Comparison of ENCODE assay signal across 8 cellular contexts in the genomic region with DNA sequence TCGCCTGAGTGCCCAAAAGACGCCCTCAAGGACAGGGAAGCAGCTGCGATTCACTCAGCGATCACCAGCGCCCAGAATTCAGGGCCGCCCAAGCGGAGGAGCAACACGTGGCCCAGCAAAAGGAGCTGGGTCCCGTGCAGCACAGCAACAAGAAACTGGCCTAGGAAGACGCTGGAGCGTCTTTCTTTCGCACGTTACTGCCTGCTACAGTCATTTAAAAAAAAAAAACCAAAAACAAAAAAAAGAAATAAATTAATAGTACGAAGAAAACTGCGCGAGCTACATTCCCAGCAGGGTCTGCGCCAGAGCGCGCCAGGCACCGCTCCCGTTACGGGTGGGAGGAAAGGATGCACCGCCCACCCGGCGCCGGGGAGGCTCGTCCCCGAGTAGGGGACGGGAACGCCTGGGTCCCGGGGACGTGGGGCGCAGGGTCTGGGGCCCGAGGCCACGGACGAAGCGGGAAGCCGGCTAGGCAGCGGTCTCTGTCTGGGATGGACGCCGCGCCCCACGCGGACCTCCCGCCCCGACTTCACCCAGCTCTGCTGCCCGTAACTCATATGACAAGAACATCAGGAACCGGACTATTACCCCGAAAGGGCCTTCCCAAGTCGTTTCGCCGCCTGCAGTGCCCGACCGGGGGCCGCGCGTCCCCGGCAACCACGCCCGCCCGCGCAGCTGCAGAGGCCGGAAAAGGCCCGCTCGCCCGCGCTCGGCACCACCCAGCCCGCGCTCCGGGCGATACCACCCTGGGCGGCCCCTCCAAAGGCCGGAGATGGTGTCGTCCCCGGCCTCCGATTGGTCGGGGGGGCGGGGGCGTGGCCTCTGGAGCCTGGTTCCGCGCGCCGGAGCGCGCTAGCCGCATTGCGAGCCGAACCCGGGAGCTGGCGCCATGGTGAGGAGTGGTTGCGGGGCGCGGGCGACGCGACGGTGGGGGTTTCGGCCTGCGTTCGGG. TPM values are rescaled to one million over a fixed set of nuclear protein-coding genes. Genes with fewer than 3 reads are reported as not detected.
A peak's percentile ranks its signal among the peaks of the same experiment; 100 is the strongest.
DNase-seq lines count a peak whose midpoint lies in the region; ATAC-seq, FAIRE-seq and TF ChIP-seq lines count a peak whose summit lies in the region.

A gene with protein sequence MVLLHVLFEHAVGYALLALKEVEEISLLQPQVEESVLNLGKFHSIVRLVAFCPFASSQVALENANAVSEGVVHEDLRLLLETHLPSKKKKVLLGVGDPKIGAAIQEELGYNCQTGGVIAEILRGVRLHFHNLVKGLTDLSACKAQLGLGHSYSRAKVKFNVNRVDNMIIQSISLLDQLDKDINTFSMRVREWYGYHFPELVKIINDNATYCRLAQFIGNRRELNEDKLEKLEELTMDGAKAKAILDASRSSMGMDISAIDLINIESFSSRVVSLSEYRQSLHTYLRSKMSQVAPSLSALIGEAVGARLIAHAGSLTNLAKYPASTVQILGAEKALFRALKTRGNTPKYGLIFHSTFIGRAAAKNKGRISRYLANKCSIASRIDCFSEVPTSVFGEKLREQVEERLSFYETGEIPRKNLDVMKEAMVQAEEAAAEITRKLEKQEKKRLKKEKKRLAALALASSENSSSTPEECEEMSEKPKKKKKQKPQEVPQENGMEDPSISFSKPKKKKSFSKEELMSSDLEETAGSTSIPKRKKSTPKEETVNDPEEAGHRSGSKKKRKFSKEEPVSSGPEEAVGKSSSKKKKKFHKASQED (plus strand): TSS at position 861 of the 952 bp plus-strand sequence. CDS start 29 bp downstream, at position 890.

- H3K14ac ChIP-seq in H1 (ENCODE audit: insufficient read length), result no peak within 1 kb of the TSS

- peaks cover 50% of the 10 kb centered on the region for H3K4me1 Mint-ChIP-seq in activated CD8-positive, alpha-beta memory T cell treated with anti-CD3 and anti-CD28 coated beads, Interleukin-2, amount 10 ng/mL, durations not matched to agents 7 days and 5 days

- peak within 1 kb of the TSS; percentile 97 for H4K5ac ChIP-seq in H1 (ENCODE audit: insufficient read length, low read depth, low read length)

- H3K79me2 ChIP-seq in H1 (ENCODE audit: control insufficient read depth in 1 of 2, insufficient read depth in 2 of 2, low read length in 2 of 2), result peaks cover 21 to 41% of the 10 kb centered on the region in 2 experiments

- peak within 1 kb of the TSS; percentile 95 for H3K9ac ChIP-seq in NT2/D1 (ENCODE audit: insufficient read length, low read depth)
- H3K9ac ChIP-seq in H1 (replicated peaks in 1 of 4; ENCODE audit: extremely low read depth in 1 of 4, low read depth in 3 of 4, low read length in 3 of 4), result peak within 1 kb of the TSS; percentile 95 to 99 (median 98)

- no peak for TF ChIP-seq CTCF in H1 (IDR thresholded peaks at IDR 0.05; ENCODE audit: control extremely low read depth in 1 of 3, insufficient read depth in 1 of 3, low read depth in 1 of 3, low read length in 3 of 3)

- DNase-seq in COLO829 (ENCODE audit: low spot score) (peak; percentile 92), HTR-8/SVneo (ENCODE audit: insufficient read length, low spot score) (peak; percentile 87), NT2/D1 (ENCODE audit: low read depth, low spot score) (peak; percentile 86), H1 (ENCODE audit: low read depth in 1 of 2, low spot score in 2 of 2) (peak; percentile 62 to 97), mesenteric fat pad (ENCODE audit: low spot score) (peak; percentile 97)
- DNase-seq in activated CD8-positive, alpha-beta memory T cell treated with anti-CD3 and anti-CD28 coated beads, Interleukin-2, amount 10 ng/mL, durations not matched to agents 7 days and 5 days, result peak; percentile 94
- peak; percentile 89 for DNase-seq in stimulated activated CD8-positive, alpha-beta memory T cell treated with anti-CD3 and anti-CD28 coated beads, Interleukin-15, amount 100 ng/mL, for 1 hour (ENCODE audit: low read depth)

- H3K36me3 Mint-ChIP-seq in activated CD8-positive, alpha-beta memory T cell treated with anti-CD3 and anti-CD28 coated beads, Interleukin-2, amount 10 ng/mL, durations not matched to agents 7 days and 5 days, result peaks cover 41% of the 10 kb centered on the region

- peak within 1 kb of the TSS; percentile 98 for H3K4ac ChIP-seq in H1 (replicated peaks; ENCODE audit: insufficient read length, low read depth, low read length)

- H2BK5ac ChIP-seq in H1 (ENCODE audit: low read depth, low read length), result peak within 1 kb of the TSS; percentile 98

- POLR2A ChIA-PET in H1 (lab: Charles Lee; ENCODE audit: partially characterized antibody), result interaction anchor here (0.6 to 28.5 kb wide), 37 partner anchors 3 to 502 kb away, joined by 3 to 463 read pairs (median 4); a partner anchor contains a TSS

- H2BK20ac ChIP-seq in H1 (ENCODE audit: low read length), result no peak within 1 kb of the TSS

- 1% methylated on average over 73 of the region's 101 CpGs; no CpG with 5 or more reads in 1 of the 2 experiments for WGBS in H1 (ENCODE audit: extremely low coverage in 1 of 2, insufficient coverage in 1 of 2, insufficient read length in 1 of 2, insufficient replicate concordance in 2 of 2, low coverage in 1 of 2, low lambda C conversion rate in 2 of 2, missing lambda C conversion rate in 1 of 2), 2 experiments

- TF ChIP-seq RAD21 in H1 (IDR thresholded peaks at IDR 0.05 in 1 of 2, conservative IDR thresholded peaks at IDR 0.05 in 1 of 2; ENCODE audit: low read depth in 2 of 2, low read length in 2 of 2), result no peak

- H3K4me3 ChIP-seq in NT2/D1 (ENCODE audit: insufficient read length, low read depth), result peak within 1 kb of the TSS; percentile 98
- peak within 1 kb of the TSS; percentile 94 to 100 (median 98) for H3K4me3 ChIP-seq in H1 (ENCODE audit: extremely low read depth in 1 of 4, insufficient read depth in 2 of 4, low read depth in 3 of 4, low read length in 4 of 4)

- H2AFZ ChIP-seq in H1 (ENCODE audit: low read length), result no peak within 1 kb of the TSS; the same call in 1 of the 2 replicates

- H3K4me3 Mint-ChIP-seq in activated CD8-positive, alpha-beta memory T cell treated with anti-CD3 and anti-CD28 coated beads, Interleukin-2, amount 10 ng/mL, durations not matched to agents 7 days and 5 days, result peak within 1 kb of the TSS; percentile 91

- H2BK120ac ChIP-seq in H1 (replicated peaks; ENCODE audit: low read depth, low read length), result peak within 1 kb of the TSS; percentile 31

- H2AK5ac ChIP-seq in H1 (ENCODE audit: low read depth, low read length), result peak within 1 kb of the TSS; percentile 41; the same call in 1 of the 2 replicates

- TF ChIP-seq POLR2A in H1 (IDR thresholded peaks at IDR 0.05; ENCODE audit: control extremely low read depth in 1 of 2, low read depth in 2 of 2, low read length in 2 of 2), result peak; percentile 93 to 95

- H3K18ac ChIP-seq in H1 (ENCODE audit: extremely low read depth, low read length), result peak within 1 kb of the TSS; percentile 99

- peak; percentile 68 for FAIRE-seq in HTR-8/SVneo (lab: Jason Lieb, UNC)
- FAIRE-seq in H1 (lab: Jason Lieb, UNC), result no peak

- no peak within 1 kb of the TSS; the same call in 1 of the 2 replicates for H2BK12ac ChIP-seq in H1 (ENCODE audit: low read depth, low read length)

- H4K8ac ChIP-seq in H1 (ENCODE audit: extremely low read depth, insufficient read depth, low read length), result peak within 1 kb of the TSS; percentile 97

- H3K23me2 ChIP-seq in H1 (ENCODE audit: low read depth, low read length), result peaks cover 10% of the 10 kb centered on the region

- H3K9me3 Mint-ChIP-seq in activated CD8-positive, alpha-beta memory T cell treated with anti-CD3 and anti-CD28 coated beads, Interleukin-2, amount 10 ng/mL, durations not matched to agents 7 days and 5 days (ENCODE audit: low read depth), result no peaks in the 10 kb centered on the region

- no peak within 1 kb of the TSS for H2BK15ac ChIP-seq in H1 (ENCODE audit: low read length)

- ATAC-seq in GM21367 (IDR thresholded peaks at IDR 0.05; ENCODE audit: unreplicated experiment), result peak; percentile 78
- ATAC-seq in activated CD8-positive, alpha-beta memory T cell treated with anti-CD3 and anti-CD28 coated beads, Interleukin-2, amount 10 ng/mL, durations not matched to agents 7 days and 5 days, result peak; percentile 92

- H3K23ac ChIP-seq in H1 (ENCODE audit: insufficient read length), result no peak within 1 kb of the TSS

- TF ChIP-seq EP300 in H1 (IDR thresholded peaks at IDR 0.05; ENCODE audit: borderline replicate concordance in 1 of 2, low read depth in 2 of 2, low read length in 2 of 2), result peak in 1 of 2 experiments; percentile 99; a peak in 2 of 3 replicates

- H3K79me1 ChIP-seq in H1 (ENCODE audit: low read depth, low read length), result peaks cover 9% of the 10 kb centered on the region

- H3K27me3 ChIP-seq in NT2/D1 (ENCODE audit: insufficient read depth, insufficient read length) (no peaks in the 10 kb centered on the region), H1 (replicated peaks in 1 of 4; ENCODE audit: control insufficient read depth in 3 of 4, extremely low read depth in 1 of 4, insufficient read depth in 3 of 4, low read length in 3 of 4) (no peaks in the 10 kb centered on the region)

- H3K36me3 ChIP-seq in NT2/D1 (ENCODE audit: insufficient read depth, insufficient read length, low read length) (peaks cover 46% of the 10 kb centered on the region), H1 (ENCODE audit: control insufficient read depth in 2 of 4, insufficient read depth in 4 of 4, low read length in 3 of 4) (peaks cover 33 to 40% (median 35%) of the 10 kb centered on the region in 4 experiments)

- H4K20me1 ChIP-seq in H1 (replicated peaks in 1 of 2; ENCODE audit: control insufficient read depth in 1 of 2, insufficient read depth in 2 of 2, low read length in 2 of 2), result peaks cover 37 to 38% of the 10 kb centered on the region in 2 experiments

- H3K4me1 ChIP-seq in NT2/D1 (ENCODE audit: insufficient read depth, insufficient read length) (peaks cover 4% of the 10 kb centered on the region), H1 (replicated peaks in 1 of 4; ENCODE audit: control insufficient read depth in 3 of 4, insufficient read depth in 4 of 4, low read length in 3 of 4) (peaks cover 0 to 5% (median 3%) of the 10 kb centered on the region in 4 experiments; a peak in 5 of 7 replicates)

- H4K91ac ChIP-seq in H1 (replicated peaks; ENCODE audit: insufficient read length, low read length), result peak within 1 kb of the TSS; percentile 98

- peak within 1 kb of the TSS; percentile 84 to 91 for H3K4me2 ChIP-seq in H1 (ENCODE audit: insufficient read depth in 1 of 2, low read depth in 2 of 2, low read length in 2 of 2)

- H3K56ac ChIP-seq in H1 (replicated peaks; ENCODE audit: insufficient read length, low read depth, low read length), result peak within 1 kb of the TSS; percentile 97

- no peaks in the 10 kb centered on the region; the same call in 1 of the 2 replicates for H3K9me3 ChIP-seq in NT2/D1 (ENCODE audit: insufficient read depth, low read length)
- H3K9me3 ChIP-seq in H1 (ENCODE audit: insufficient read depth in 2 of 2, low read depth in 1 of 2, low read length in 1 of 2), result no peaks in the 10 kb centered on the region

- H3K27ac Mint-ChIP-seq in activated CD8-positive, alpha-beta memory T cell treated with anti-CD3 and anti-CD28 coated beads, Interleukin-2, amount 10 ng/mL, durations not matched to agents 7 days and 5 days, result peak within 1 kb of the TSS; percentile 87

- no peaks in the 10 kb centered on the region for H3K27me3 Mint-ChIP-seq in activated CD8-positive, alpha-beta memory T cell treated with anti-CD3 and anti-CD28 coated beads, Interleukin-2, amount 10 ng/mL, durations not matched to agents 7 days and 5 days

- H3K27ac ChIP-seq in H1 (ENCODE audit: low read depth, low read length), result peak within 1 kb of the TSS; percentile 96

- CTCF ChIA-PET in activated CD8-positive, alpha-beta memory T cell treated with anti-CD3 and anti-CD28 coated beads, Interleukin-2, amount 10 ng/mL, durations not matched to agents 7 days and 5 days (lab: Charles Lee), result interaction anchor here (1.0 to 4.6 kb wide), 12 partner anchors 12 to 186 kb away, joined by 3 to 39 read pairs (median 3); a partner anchor contains a TSS
- CTCF ChIA-PET in H1 (lab: Charles Lee; ENCODE audit: partially characterized antibody), result interaction anchor here (0.7 to 1.5 kb wide), 6 partner anchors 14 to 156 kb away, joined by 3 to 6 read pairs (median 4); no protein-coding TSS in a partner anchor

RNA-seq across cellular contexts. Expression of the gene that starts here (rescaled TPM):
- 100 to 1,000 TPM; 469 to 508 TPM for total RNA-seq in activated CD8-positive, alpha-beta memory T cell treated with anti-CD3 and anti-CD28 coated beads, Interleukin-2, amount 10 ng/mL, durations not matched to agents 7 days and 5 days
- 668 and 677 TPM in 2 replicates for total RNA-seq in H1 (2021; fragmentation: NEBNext Ultra II Directional; extraction: Animal tissue kit (Norgen Biotek cat#: 25700))
- polyA plus RNA-seq in H1 (2011; rRNA removed), result 364 and 391 TPM in 2 replicates
- polyA plus RNA-seq in H1 (2011; cell fraction: cytosol; rRNA removed), result 433 TPM
- 1,642 TPM for polyA plus RNA-seq in H1 (2011; cell fraction: nucleus; rRNA removed)
- polyA plus RNA-seq in H1 (2012, experiment 1 of 2), result 603 to 679 TPM (median 649 TPM) in 4 replicates
- polyA plus RNA-seq in H1 (2012, experiment 2 of 2), result 135 TPM
- 937 TPM for polyA plus RNA-seq in H1 (2013, experiment 1 of 2)
- 806 TPM for polyA plus RNA-seq in H1 (2013, experiment 2 of 2)
- polyA minus RNA-seq in H1 (2011; rRNA and poly(A)+ RNA removed), result 546 and 558 TPM in 2 replicates
- polyA minus RNA-seq in H1 (2011; cell fraction: cytosol; rRNA and poly(A)+ RNA removed), result 255 TPM
- 857 TPM for polyA minus RNA-seq in H1 (2011; cell fraction: nucleus; rRNA and poly(A)+ RNA removed)
- 165 TPM for total RNA-seq in mesenteric fat pad

Comparison
In these comparisons a context has a peak if more than half of its experiments do, and no peak if none do; other contexts are left out.
1. Peak in every context shown above with its lines: DNase-seq, ATAC-seq, H3K4me3 ChIP-seq and H3K27ac ChIP-seq.